13 cellular contexts compared by ENCODE assay signal in the genomic region with DNA sequence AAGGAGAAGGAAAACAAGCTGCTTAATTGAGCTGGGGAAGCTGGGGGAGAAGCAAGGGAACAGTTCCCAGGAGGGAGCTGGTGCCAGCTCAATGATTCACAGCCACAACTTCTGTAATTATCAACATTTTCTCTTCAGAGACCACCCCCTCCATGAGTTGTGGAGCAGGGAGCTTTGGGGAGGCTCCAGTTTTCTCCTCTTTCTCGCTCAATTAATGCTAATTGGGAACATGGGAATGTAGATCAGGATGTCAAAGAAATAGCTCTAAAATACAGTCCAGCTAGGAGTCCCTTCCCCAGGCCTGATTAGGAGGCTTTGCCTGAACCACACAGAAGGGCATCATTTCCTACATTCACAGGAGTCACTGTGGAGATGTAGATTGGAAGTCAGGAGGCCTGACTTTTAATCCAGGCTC. TPM values are rescaled to one million over a fixed set of nuclear protein-coding genes. Genes with fewer than 3 reads are reported as not detected.
DNase-seq lines count a peak whose midpoint lies in the region; ATAC-seq lines count a peak whose summit lies in the region.
"Had no signal": no experiment of that assay in that cellular context is flagged by ENCODE, and none has a peak within 500 bp of the region (broad histone marks: within the 10 kb centered on the region; RNA-seq: fewer than 3 reads in every experiment).

No MANE protein-coding gene starts in this region.

- H3K4me2 ChIP-seq in BLaER1 = peak overlapping the region; percentile 20; the same call in 1 of the 2 replicates

- H3K36me3 ChIP-seq in BLaER1 = no peaks in the 10 kb centered on the region

- H3K4me1 Mint-ChIP-seq in T-helper 17 cell = peaks cover 19% of the 10 kb centered on the region

- no peak overlapping the region for H3K4me3 ChIP-seq in BLaER1

- H3K4me3 Mint-ChIP-seq in T-helper 17 cell = no peak overlapping the region

- H3K9ac ChIP-seq in BLaER1 = no peak overlapping the region

- peaks cover 10% of the 10 kb centered on the region; the same call in 1 of the 2 replicates for H3K4me1 ChIP-seq in BLaER1

- ATAC-seq in GM19328 (IDR thresholded peaks at IDR 0.05; ENCODE audit: unreplicated experiment) = peak; percentile 20
- peak; percentile 14 for ATAC-seq in T-helper 17 cell

- DNase-seq in T-helper 17 cell = no peak
- peak; percentile 70 for DNase-seq in kidney glomerular epithelial cell (lab: John Stamatoyannopoulos, UW)
- DNase-seq in NCI-H82 treated with DMSO at 0.1 percent for 48 hours (lab: John Stamatoyannopoulos, UW; ENCODE audit: unreplicated experiment) = no peak
- no peak for DNase-seq in NCI-H146 (lab: John Stamatoyannopoulos, UW)
- no peak for DNase-seq in NCI-H2227 treated with DMSO at 0.1 percent for 48 hours (lab: John Stamatoyannopoulos, UW)
- no peak for DNase-seq in stimulated activated CD4-positive, alpha-beta T cell treated with anti-CD3 and anti-CD28 coated beads, Interleukin-4, amount 100 ng/mL, for 4 hours
- DNase-seq: activated gamma-delta T cell, midbrain, NCI-H187 treated with DMSO at 0.1 percent for 48 hours had no signal

- H3K27ac ChIP-seq in BLaER1 = no peak overlapping the region
- H3K27ac ChIP-seq: C4-2B had no signal

- H3K27ac Mint-ChIP-seq in T-helper 17 cell = peak overlapping the region; percentile 87

- no peaks in the 10 kb centered on the region for H4K20me1 ChIP-seq in BLaER1

- H3K36me3 Mint-ChIP-seq in T-helper 17 cell (ENCODE audit: low read depth) = no peaks in the 10 kb centered on the region

- H3K27me3 Mint-ChIP-seq in T-helper 17 cell = no peaks in the 10 kb centered on the region

- H3K9me3 ChIP-seq in BLaER1 (no peaks in the 10 kb centered on the region), T-helper 17 cell (ENCODE audit: control insufficient read depth, low read length, poor library complexity, severe bottlenecking) (no peaks in the 10 kb centered on the region)

- H3K27me3 ChIP-seq in BLaER1 = no peaks in the 10 kb centered on the region

RNA-seq across cellular contexts. Expression of gene MNDA, which starts 12.2 kb away (rescaled TPM):
- 1 to 10 TPM in 1 of 2 donors, under 1 TPM in 1; 0.99 to 5.2 TPM for total RNA-seq in T-helper 17 cell

RNA-seq across cellular contexts. Expression of gene OR6N2, which starts 38.0 kb away (rescaled TPM):
- total RNA-seq in T-helper 17 cell = not detected
- total RNA-seq: skeletal muscle tissue had no signal

RNA-seq across cellular contexts. Expression of gene OR6N1, which starts 47.0 kb away (rescaled TPM):
- total RNA-seq in T-helper 17 cell = not detected
- total RNA-seq: skeletal muscle tissue had no signal
